ENCODE assay signal across 8 cellular contexts in the genomic region with DNA sequence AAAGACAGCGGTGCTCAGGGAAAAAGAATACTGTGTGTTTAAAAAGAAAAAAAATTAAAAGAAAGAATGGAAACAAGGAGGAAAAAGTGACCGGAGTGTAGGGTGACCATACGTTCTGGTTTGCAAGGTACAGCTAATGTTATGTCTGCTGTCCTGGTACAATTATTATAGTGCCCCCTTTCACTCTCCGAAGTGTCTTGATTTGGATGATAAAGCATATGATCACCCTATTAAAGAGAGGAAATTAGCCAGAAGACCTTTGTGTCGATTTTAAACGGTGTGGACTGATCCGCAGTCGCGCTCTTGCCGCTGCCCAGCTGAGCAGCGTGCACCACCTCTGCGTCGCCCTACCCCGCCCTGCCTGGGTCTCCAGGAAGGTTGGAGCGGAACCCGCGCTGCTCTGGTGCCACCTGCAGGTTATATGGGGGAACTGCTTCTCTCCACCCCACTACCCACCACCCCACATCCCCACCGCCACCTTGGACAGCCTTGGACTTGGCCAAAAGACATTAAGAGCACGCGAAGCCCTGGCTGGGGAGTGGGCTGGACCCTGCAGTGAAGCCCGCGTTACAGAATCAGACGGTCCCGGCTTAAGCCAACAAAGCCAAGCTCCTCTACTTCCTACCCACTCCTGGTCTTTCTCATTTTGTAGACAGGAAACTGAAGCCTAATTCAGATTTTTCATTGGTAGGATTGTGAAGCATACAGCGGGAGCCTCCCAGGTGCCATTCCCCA. TPM values are rescaled to one million over a fixed set of nuclear protein-coding genes. Genes with fewer than 3 reads are reported as not detected.
DNase-seq lines count a peak whose midpoint lies in the region; ATAC-seq and TF ChIP-seq lines count a peak whose summit lies in the region.

No MANE protein-coding gene starts in this region.

- peaks cover 6% of the 10 kb centered on the region for H3K36me3 Mint-ChIP-seq in Calu3 (ENCODE audit: insufficient read depth, unreplicated experiment)
- H3K36me3 Mint-ChIP-seq in activated naive CD8-positive, alpha-beta T cell treated with anti-CD3 and anti-CD28 coated beads for 36 hours: no peaks in the 10 kb centered on the region

- no TSS peak for BruUV-seq in Calu3 (replicated peaks; lab: Mats Ljungman, UMichigan)

- H3K9me3 Mint-ChIP-seq in Calu3 (ENCODE audit: low read depth, unreplicated experiment): no peaks in the 10 kb centered on the region
- no peaks in the 10 kb centered on the region for H3K9me3 Mint-ChIP-seq in activated naive CD8-positive, alpha-beta T cell treated with anti-CD3 and anti-CD28 coated beads for 36 hours

- H3K4me3 ChIP-seq in heart right ventricle (peak overlapping the region in 8 of 10 donors; percentile 11 to 38 (median 28)), prostate gland (no peak overlapping the region), upper lobe of right lung (no peak overlapping the region)

- intact Hi-C loops in Calu3 (cut with micrococcal nuclease; ENCODE audit: unreplicated experiment): loop anchor here (1.0 kb wide), 1 partner anchor 74 kb away; no protein-coding TSS in a partner anchor
- intact Hi-C loops in heart right ventricle (cut with DNase I): loop anchor here in 8 of 10 donors (1.0 to 5.0 kb wide), 10 partner anchors 70 to 435 kb away; a partner anchor contains a TSS
- intact Hi-C loops in prostate gland (cut with DNase I): loop anchor here (5.0 kb wide), 3 partner anchors 75 to 165 kb away; no protein-coding TSS in a partner anchor
- intact Hi-C loops in upper lobe of right lung (cut with DNase I): no loop called here

- TF ChIP-seq CTCF in Calu3 (IDR thresholded peaks at IDR 0.05; ENCODE audit: unreplicated experiment): peak; percentile 92
- peak; percentile 82 to 98 (median 93) for TF ChIP-seq CTCF in heart right ventricle (IDR thresholded peaks at IDR 0.05)
- peak; percentile 80 to 85 (median 83) for TF ChIP-seq CTCF in prostate gland (IDR thresholded peaks at IDR 0.05)
- peak; percentile 92 for TF ChIP-seq CTCF in upper lobe of right lung (IDR thresholded peaks at IDR 0.05)

- H3K27me3 Mint-ChIP-seq in Calu3 (ENCODE audit: unreplicated experiment): peaks cover 93% of the 10 kb centered on the region
- peaks cover 44% of the 10 kb centered on the region for H3K27me3 Mint-ChIP-seq in activated naive CD8-positive, alpha-beta T cell treated with anti-CD3 and anti-CD28 coated beads for 36 hours

- H3K27me3 ChIP-seq in heart right ventricle (peaks cover 0 to 42% (median 25%) of the 10 kb centered on the region in 7 donors), prostate gland (replicated peaks; ENCODE audit: insufficient read depth) (peaks cover 2% of the 10 kb centered on the region), upper lobe of right lung (peaks cover 27% of the 10 kb centered on the region)

- WGBS in heart right ventricle, 2 donors: 4 to 5% methylated on average over 25 of the region's 25 CpGs
- 5% methylated on average over 25 of the region's 25 CpGs for WGBS in prostate gland

- CTCF ChIA-PET in Calu3 (lab: Charles Lee): interaction anchor here (0.8 to 4.1 kb wide), 10 partner anchors 25 to 434 kb away, joined by 3 to 29 read pairs (median 6); a partner anchor contains a TSS

- peak; percentile 95 to 99 (median 97) for ATAC-seq in heart right ventricle
- peak; percentile 100 for ATAC-seq in upper lobe of right lung

- H3K4me1 Mint-ChIP-seq in Calu3 (ENCODE audit: low read depth, unreplicated experiment): peaks cover 8% of the 10 kb centered on the region
- H3K4me1 Mint-ChIP-seq in activated naive CD8-positive, alpha-beta T cell treated with anti-CD3 and anti-CD28 coated beads for 36 hours: peaks cover 3% of the 10 kb centered on the region

- H3K4me3 Mint-ChIP-seq in Calu3 (ENCODE audit: low read depth, unreplicated experiment): peak overlapping the region; percentile 41
- H3K4me3 Mint-ChIP-seq in activated naive CD8-positive, alpha-beta T cell treated with anti-CD3 and anti-CD28 coated beads for 36 hours: peak overlapping the region; percentile 30

- H3K9me3 ChIP-seq in heart right ventricle: no peaks in the 10 kb centered on the region
- H3K9me3 ChIP-seq in prostate gland: no peaks in the 10 kb centered on the region
- no peaks in the 10 kb centered on the region for H3K9me3 ChIP-seq in upper lobe of right lung

- H3K36me3 ChIP-seq in heart right ventricle (no peaks in the 10 kb centered on the region), prostate gland (no peaks in the 10 kb centered on the region), upper lobe of right lung (no peaks in the 10 kb centered on the region)

- no peak for TF ChIP-seq POLR2A in prostate gland (IDR thresholded peaks at IDR 0.05)

- H3K27ac Mint-ChIP-seq in Calu3 (ENCODE audit: unreplicated experiment): no peak overlapping the region
- no peak overlapping the region for H3K27ac Mint-ChIP-seq in activated naive CD8-positive, alpha-beta T cell treated with anti-CD3 and anti-CD28 coated beads for 36 hours

- H3K4me1 ChIP-seq in heart right ventricle: peaks cover 0 to 17% (median 5%) of the 10 kb centered on the region in 9 donors
- peaks cover 2% of the 10 kb centered on the region for H3K4me1 ChIP-seq in prostate gland (replicated peaks)
- peaks cover 4% of the 10 kb centered on the region for H3K4me1 ChIP-seq in upper lobe of right lung

- peak; percentile 89 for DNase-seq in Calu3
- peak; percentile 64 for DNase-seq in H4 (ENCODE audit: low spot score)
- peak; percentile 53 for DNase-seq in NCI-H1092 (lab: John Stamatoyannopoulos, UW)
- peak; percentile 32 to 70 for DNase-seq in SW 1271 (lab: John Stamatoyannopoulos, UW)
- peak; percentile 77 for DNase-seq in activated naive CD8-positive, alpha-beta T cell treated with anti-CD3 and anti-CD28 coated beads for 36 hours
- peak; percentile 78 to 83 for DNase-seq in heart right ventricle
- peak; percentile 61 for DNase-seq in prostate gland (ENCODE audit: low spot score)
- DNase-seq in upper lobe of right lung: peak; percentile 91

- no peak overlapping the region for H3K27ac ChIP-seq in heart right ventricle
- no peak overlapping the region for H3K27ac ChIP-seq in prostate gland
- H3K27ac ChIP-seq in upper lobe of right lung: no peak overlapping the region

RNA-seq across cellular contexts. Expression of a gene that starts 41.2 kb away (rescaled TPM):
- 34.1 and 34.7 TPM in 2 replicates for total RNA-seq in Calu3 (2022)
- total RNA-seq in H4 (2014; rRNA removed; shearing (Covaris generic)): 26.5 and 26.8 TPM in 2 replicates
- total RNA-seq in activated naive CD8-positive, alpha-beta T cell treated with anti-CD3 and anti-CD28 coated beads for 36 hours: 10 to 100 TPM; 17.6 to 18.8 TPM
- total RNA-seq in heart right ventricle: 10 to 100 TPM; 16.0 to 36.5 (median 25.3) TPM
- polyA plus RNA-seq in heart right ventricle: 10 to 100 TPM; 12.5 to 24.3 TPM
- total RNA-seq in prostate gland: 10 to 100 TPM; 33.1 to 67.5 TPM
- total RNA-seq in upper lobe of right lung: 29.6 TPM

Comparison
In these comparisons a context has a peak if more than half of its experiments do, and no peak if none do; other contexts are left out.
1. H3K4me3 ChIP-seq: peak in heart right ventricle (8 of 10); none in prostate gland (0 of 2) and upper lobe of right lung (single experiment).
2. Peak in every context shown above with its lines, with median percentiles within 50 percentile points of each other: DNase-seq and CTCF ChIP-seq.